Comparison of ENCODE assay signal across 8 cellular contexts in the genomic region with DNA sequence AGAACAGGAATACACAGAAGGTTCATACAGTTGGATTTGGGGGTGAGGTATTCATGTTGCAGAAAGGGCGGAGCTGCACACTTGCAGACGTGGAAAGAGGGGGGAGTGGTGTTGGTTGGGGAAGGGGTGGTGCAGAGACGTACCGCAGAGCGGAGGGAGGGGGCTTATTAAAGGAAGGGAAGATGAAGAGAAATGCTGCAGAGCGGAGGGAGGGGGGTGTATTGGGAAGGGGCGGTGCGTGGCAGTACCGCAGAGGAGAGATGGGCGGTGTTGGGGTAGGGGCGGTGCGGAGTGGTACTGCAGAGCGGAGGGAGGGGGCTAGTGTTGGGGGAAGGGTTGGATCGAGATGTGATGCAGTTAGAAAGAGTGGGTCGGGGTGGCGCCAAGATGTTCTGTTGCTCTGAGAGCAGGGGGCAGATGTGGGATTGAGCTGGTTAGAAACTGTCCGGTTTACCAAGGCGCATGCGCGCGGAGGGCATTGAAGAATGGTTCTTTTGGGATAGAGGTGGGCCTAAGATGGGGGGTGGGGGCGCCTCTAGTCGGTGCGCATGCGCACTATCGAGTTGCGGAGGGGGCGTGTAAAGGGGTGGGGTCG. TPM values are rescaled to one million over a fixed set of nuclear protein-coding genes. Genes with fewer than 3 reads are reported as not detected.
DNase-seq lines count a peak whose midpoint lies in the region; ATAC-seq and TF ChIP-seq lines count a peak whose summit lies in the region.

No MANE protein-coding gene starts in this region.

- no peaks in the 10 kb centered on the region for H3K9me3 ChIP-seq in left lung

- intact Hi-C loops in left lung (cut with DNase I): no loop called here

- peak; percentile 61 for ATAC-seq in GM19043 (IDR thresholded peaks at IDR 0.05; ENCODE audit: low read depth, unreplicated experiment)
- peak; percentile 81 for ATAC-seq in left lung
- ATAC-seq in HG03439 (IDR thresholded peaks at IDR 0.05; ENCODE audit: unreplicated experiment): no peak

- peaks cover 0 to 8% of the 10 kb centered on the region in 2 donors for H3K27me3 ChIP-seq in left lung

- H3K4me3 ChIP-seq in choroid plexus epithelial cell (ENCODE audit: low read depth, low read length) (peak overlapping the region; percentile 70), left lung (peak overlapping the region; percentile 27 to 30)

- no peaks in the 10 kb centered on the region for H3K36me3 ChIP-seq in left lung

- TF ChIP-seq CTCF in choroid plexus epithelial cell (conservative IDR thresholded peaks at IDR 0.05; ENCODE audit: low read depth, low read length): no peak
- TF ChIP-seq CTCF in left lung (IDR thresholded peaks at IDR 0.05): no peak

- peak; percentile 62 for DNase-seq in NCI-H1105 (lab: John Stamatoyannopoulos, UW)
- peak; percentile 30 for DNase-seq in activated CD4-positive, alpha-beta T cell treated with anti-CD3 and anti-CD28 coated beads for 1 hour
- peak; percentile 84 for DNase-seq in choroid plexus epithelial cell (ENCODE audit: low read depth)
- peak; percentile 36 to 64 for DNase-seq in left lung
- DNase-seq in stimulated activated CD4-positive, alpha-beta T cell treated with anti-CD3 and anti-CD28 coated beads, Interleukin-1b, Interleukin-23, amount 100 ng/mL, for 48 hours: peak; percentile 58
- no peak for DNase-seq in KBM-7

- in situ Hi-C loops in KBM-7 (cut with MboI; ENCODE audit: low pct_unique_long_range_greater_than_20kb, low sequenced_read_pairs): no loop called here

- no peak overlapping the region for H3K27ac ChIP-seq in left lung

- H3K4me1 ChIP-seq in left lung: no peaks in the 10 kb centered on the region

RNA-seq across cellular contexts. Expression of gene TRO, which starts 0.9 kb away (rescaled TPM):
- total RNA-seq in left lung: 10 to 100 TPM in 1 of 2 donors, 1 to 10 TPM in 1; 4.2 to 19.7 TPM
